ENCODE assay signal across 8 cellular contexts in the genomic region with DNA sequence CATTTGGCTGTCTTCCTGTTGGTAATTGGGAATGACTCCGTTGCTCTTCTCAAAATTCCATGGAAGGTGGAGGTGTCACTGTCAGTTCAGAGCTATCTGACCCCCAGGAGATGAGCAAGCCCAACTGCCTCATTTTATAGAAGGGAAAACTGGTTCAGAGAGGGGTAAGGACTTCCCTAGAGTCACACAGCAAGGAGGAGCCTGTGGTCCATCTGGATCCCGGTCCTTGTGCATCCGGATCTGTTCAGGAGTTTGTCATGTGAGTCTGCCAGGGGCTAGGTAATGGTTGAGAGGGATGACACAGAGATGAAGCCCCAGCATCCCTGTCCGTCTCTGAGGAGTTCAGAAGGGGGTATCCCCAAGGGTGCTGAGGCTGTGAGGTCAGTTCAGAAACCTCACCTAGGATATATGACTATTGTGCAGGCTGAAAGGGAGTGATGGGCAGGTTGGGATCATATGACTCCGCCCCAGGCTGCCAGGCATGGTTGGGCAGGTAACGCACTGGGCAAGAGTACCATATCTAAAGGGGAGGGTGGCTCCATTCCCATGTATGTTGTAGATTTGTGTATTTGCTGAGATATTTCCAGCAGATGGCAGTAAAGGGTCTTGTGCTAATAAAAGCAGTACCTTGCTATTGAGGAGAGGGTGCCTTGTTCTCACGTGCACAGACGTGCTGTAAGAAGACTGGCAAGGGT. TPM values are rescaled to one million over a fixed set of nuclear protein-coding genes. Genes with fewer than 3 reads are reported as not detected.
DNase-seq lines count a peak whose midpoint lies in the region; ATAC-seq and TF ChIP-seq lines count a peak whose summit lies in the region.

No MANE protein-coding gene starts in this region.

- no peak overlapping the region for H3K9ac ChIP-seq in SU-DHL-6 (ENCODE audit: low read length)

- ATAC-seq in GM18858 (IDR thresholded peaks at IDR 0.05; ENCODE audit: unreplicated experiment) (no peak), HG02884 (IDR thresholded peaks at IDR 0.05; ENCODE audit: unreplicated experiment) (no peak)

- H3F3A ChIP-seq in SU-DHL-6 (ENCODE audit: insufficient read depth) = no peaks in the 10 kb centered on the region

- H3K4me2 ChIP-seq in SU-DHL-6 (ENCODE audit: low read depth, low read length, poor library complexity, severe bottlenecking) = no peak overlapping the region

- H3K9me3 ChIP-seq in SU-DHL-6 (ENCODE audit: insufficient read depth, low read length) = no peaks in the 10 kb centered on the region

- H3K27ac ChIP-seq in SU-DHL-6 (ENCODE audit: low read depth, low read length) = no peak overlapping the region

- intact Hi-C loops in activated CD4-positive, alpha-beta T cell treated with anti-CD3 and anti-CD28 coated beads, Interleukin-2, amount 10 ng/mL, durations not matched to agents 24 days and 14 days (cut with micrococcal nuclease) = no loop called here

- no peaks in the 10 kb centered on the region for H3K9me2 ChIP-seq in SU-DHL-6 (replicated peaks; ENCODE audit: insufficient read depth, low read length)

- no peak overlapping the region for H3K4me3 ChIP-seq in SU-DHL-6 (ENCODE audit: insufficient read depth, low read length, poor library complexity, severe bottlenecking)
- no peak overlapping the region for H3K4me3 ChIP-seq in fibroblast of villous mesenchyme (ENCODE audit: low read depth, low read length)

- H3K36me3 ChIP-seq in SU-DHL-6 (ENCODE audit: low read length) = no peaks in the 10 kb centered on the region

- H2AFZ ChIP-seq in SU-DHL-6 (ENCODE audit: low read depth, low read length, severe bottlenecking) = no peak overlapping the region

- no peaks in the 10 kb centered on the region for H4K20me1 ChIP-seq in SU-DHL-6 (ENCODE audit: low read depth, low read length)

- no peaks in the 10 kb centered on the region for H3K79me2 ChIP-seq in SU-DHL-6 (ENCODE audit: insufficient read depth, low read length)

- peak; percentile 48 for TF ChIP-seq CTCF in SU-DHL-6 (IDR thresholded peaks at IDR 0.05; ENCODE audit: insufficient read depth, low read length, poor library complexity, severe bottlenecking)
- peak; percentile 50 for TF ChIP-seq CTCF in fibroblast of villous mesenchyme (IDR thresholded peaks at IDR 0.05; ENCODE audit: insufficient read depth, low read depth, low read length)

- peaks cover 4% of the 10 kb centered on the region for H3K27me3 Mint-ChIP-seq in activated CD4-positive, alpha-beta T cell treated with anti-CD3 and anti-CD28 coated beads, Interleukin-2, amount 10 ng/mL, durations not matched to agents 24 days and 14 days

- H3K4me1 Mint-ChIP-seq in activated CD4-positive, alpha-beta T cell treated with anti-CD3 and anti-CD28 coated beads, Interleukin-2, amount 10 ng/mL, durations not matched to agents 24 days and 14 days = no peaks in the 10 kb centered on the region

- no peak overlapping the region for H3K4me3 Mint-ChIP-seq in activated CD4-positive, alpha-beta T cell treated with anti-CD3 and anti-CD28 coated beads, Interleukin-2, amount 10 ng/mL, durations not matched to agents 24 days and 14 days

- no peaks in the 10 kb centered on the region for H3K27me3 ChIP-seq in SU-DHL-6 (ENCODE audit: low read length)

- H3K27ac Mint-ChIP-seq in activated CD4-positive, alpha-beta T cell treated with anti-CD3 and anti-CD28 coated beads, Interleukin-2, amount 10 ng/mL, durations not matched to agents 24 days and 14 days = no peak overlapping the region

- peak; percentile 65 for DNase-seq in activated CD4-positive, alpha-beta T cell treated with anti-CD3 and anti-CD28 coated beads, Interleukin-2, amount 10 ng/mL, durations not matched to agents 24 days and 14 days
- no peak for DNase-seq in activated CD4-positive, alpha-beta T cell treated with anti-CD3 and anti-CD28 coated beads, Interleukin-2, amount 50 U/mL, for 48 hours
- DNase-seq in NCI-H1092 treated with DMSO at 0.1 percent for 48 hours (lab: John Stamatoyannopoulos, UW) (peak; percentile 52), fibroblast of villous mesenchyme (ENCODE audit: low read depth) (peak; percentile 53), renal cortical epithelial cell (ENCODE audit: low read depth) (peak; percentile 66)

- no peaks in the 10 kb centered on the region for H3K9me3 Mint-ChIP-seq in activated CD4-positive, alpha-beta T cell treated with anti-CD3 and anti-CD28 coated beads, Interleukin-2, amount 10 ng/mL, durations not matched to agents 24 days and 14 days

- no peaks in the 10 kb centered on the region for H3K36me3 Mint-ChIP-seq in activated CD4-positive, alpha-beta T cell treated with anti-CD3 and anti-CD28 coated beads, Interleukin-2, amount 10 ng/mL, durations not matched to agents 24 days and 14 days (ENCODE audit: low read depth)

RNA-seq across cellular contexts. Expression of a gene that starts 16.0 kb away (rescaled TPM):
- 5.6 and 6.0 TPM in 2 replicates for total RNA-seq in activated CD4-positive, alpha-beta T cell treated with anti-CD3 and anti-CD28 coated beads, Interleukin-2, amount 10 ng/mL, durations not matched to agents 24 days and 14 days
- 1.6 and 2.2 TPM in 2 replicates for total RNA-seq in fibroblast of villous mesenchyme
- total RNA-seq in renal cortical epithelial cell = 0.87 and 3.4 TPM in 2 replicates

Comparison
In these comparisons a context has a peak if more than half of its experiments do, and no peak if none do; other contexts are left out.
1. DNase-seq: peak in activated CD4-positive, alpha-beta T cell treated with anti-CD3 and anti-CD28 coated beads, Interleukin-2, amount 10 ng/mL, durations not matched to agents 24 days and 14 days (single experiment), NCI-H1092 treated with DMSO at 0.1 percent for 48 hours (single experiment), fibroblast of villous mesenchyme (single experiment) and renal cortical epithelial cell (single experiment); none in activated CD4-positive, alpha-beta T cell treated with anti-CD3 and anti-CD28 coated beads, Interleukin-2, amount 50 U/mL, for 48 hours (0 of 2).